ENCODE assay signal across 10 cellular contexts in genomic region chr17:77036841-77037381, GRCh38.
DNase-seq lines count a peak whose midpoint lies in the region.
"Had no signal": no experiment of that assay in that cellular context is flagged by ENCODE, and none has a peak within 500 bp of the region (broad histone marks: within the 10 kb centered on the region; RNA-seq: fewer than 3 reads in every experiment).

No MANE protein-coding gene starts in this region.

- CTCF ChIA-PET in activated CD4-positive, alpha-beta T cell treated with anti-CD3 and anti-CD28 coated beads, Interleukin-2, amount 10 ng/mL, durations not matched to agents 7 days and 5 days (lab: Charles Lee) = interaction anchor here (0.6 to 1.6 kb wide), 2 partner anchors 14 to 715 kb away, joined by 3 read pairs; no protein-coding TSS in a partner anchor

- POLR2A ChIA-PET in activated CD4-positive, alpha-beta T cell treated with anti-CD3 and anti-CD28 coated beads, Interleukin-2, amount 10 ng/mL, durations not matched to agents 7 days and 5 days (lab: Charles Lee) = no interaction called here

- H3K4me3 Mint-ChIP-seq in activated CD4-positive, alpha-beta T cell treated with anti-CD3 and anti-CD28 coated beads, Interleukin-2, amount 10 ng/mL, durations not matched to agents 7 days and 5 days = no peak overlapping the region
- H3K4me3 Mint-ChIP-seq: nephron had no signal

- H3K27ac Mint-ChIP-seq in activated CD4-positive, alpha-beta T cell treated with anti-CD3 and anti-CD28 coated beads, Interleukin-2, amount 10 ng/mL, durations not matched to agents 7 days and 5 days = no peak overlapping the region
- H3K27ac Mint-ChIP-seq: nephron had no signal

- H3K27me3 Mint-ChIP-seq in activated CD4-positive, alpha-beta T cell treated with anti-CD3 and anti-CD28 coated beads, Interleukin-2, amount 10 ng/mL, durations not matched to agents 7 days and 5 days = peaks cover 12% of the 10 kb centered on the region

- DNase-seq in HT-29 (ENCODE audit: low spot score) = peak; percentile 9
- peak; percentile 89 for DNase-seq in NCI-H69 (lab: John Stamatoyannopoulos, UW)
- peak; percentile 85 for DNase-seq in cerebellar cortex (ENCODE audit: low spot score)
- DNase-seq in putamen (ENCODE audit: low spot score) = peak; percentile 35
- no peak for DNase-seq in activated CD4-positive, alpha-beta T cell treated with anti-CD3 and anti-CD28 coated beads, Interleukin-2, amount 10 ng/mL, durations not matched to agents 7 days and 5 days
- no peak for DNase-seq in stimulated activated naive CD4-positive, alpha-beta T cell (lab: John Stamatoyannopoulos, UW)
- DNase-seq in RKO (ENCODE audit: low spot score) = no peak
- DNase-seq in activated gamma-delta T cell treated with Interleukin-2 at 50 U/mL for 16 hours = no peak
- DNase-seq: NCI-H446 had no signal

- H3K9me3 Mint-ChIP-seq in activated CD4-positive, alpha-beta T cell treated with anti-CD3 and anti-CD28 coated beads, Interleukin-2, amount 10 ng/mL, durations not matched to agents 7 days and 5 days = peaks cover 4% of the 10 kb centered on the region

- H3K36me3 Mint-ChIP-seq in activated CD4-positive, alpha-beta T cell treated with anti-CD3 and anti-CD28 coated beads, Interleukin-2, amount 10 ng/mL, durations not matched to agents 7 days and 5 days (ENCODE audit: low read depth) = no peaks in the 10 kb centered on the region

- no peaks in the 10 kb centered on the region for H3K4me1 Mint-ChIP-seq in activated CD4-positive, alpha-beta T cell treated with anti-CD3 and anti-CD28 coated beads, Interleukin-2, amount 10 ng/mL, durations not matched to agents 7 days and 5 days
- H3K4me1 Mint-ChIP-seq: nephron had no signal

Comparison
In these comparisons a context has a peak if more than half of its experiments do, and no peak if none do; other contexts are left out.
1. DNase-seq: peak in HT-29 (single experiment), NCI-H69 (single experiment), cerebellar cortex (single experiment) and putamen (single experiment); none in activated CD4-positive, alpha-beta T cell treated with anti-CD3 and anti-CD28 coated beads, Interleukin-2, amount 10 ng/mL, durations not matched to agents 7 days and 5 days (single experiment), stimulated activated naive CD4-positive, alpha-beta T cell (0 of 6), RKO (single experiment) and activated gamma-delta T cell treated with Interleukin-2 at 50 U/mL for 16 hours (single experiment).